Comparison of ENCODE assay signal across 8 cellular contexts in genomic region chr1:27045973-27046558, GRCh38. TPM values are rescaled to one million over a fixed set of nuclear protein-coding genes. Genes with fewer than 3 reads are reported as not detected.
DNase-seq lines count a peak whose midpoint lies in the region; ATAC-seq and TF ChIP-seq lines count a peak whose summit lies in the region.

No MANE protein-coding gene starts in this region.

- H3K27me3 Mint-ChIP-seq in activated naive CD8-positive, alpha-beta T cell treated with anti-CD3 and anti-CD28 coated beads, Interleukin-2, amount 50 U/mL, for 24 hours, result no peaks in the 10 kb centered on the region

- WGBS in right cardiac atrium, result 25% methylated on average over 17 of the region's 17 CpGs

- no peak for TF ChIP-seq POLR2A in gastrocnemius medialis (IDR thresholded peaks at IDR 0.05)

- TF ChIP-seq EP300 in Ishikawa (IDR thresholded peaks at IDR 0.05; ENCODE audit: borderline replicate concordance), result no peak

- H3K9me3 ChIP-seq in right cardiac atrium (ENCODE audit: control insufficient read depth, low read length) (no peaks in the 10 kb centered on the region), gastrocnemius medialis (no peaks in the 10 kb centered on the region)

- peak overlapping the region; percentile 17 for H3K4me3 Mint-ChIP-seq in activated naive CD8-positive, alpha-beta T cell treated with anti-CD3 and anti-CD28 coated beads, Interleukin-2, amount 50 U/mL, for 24 hours

- peaks cover 16% of the 10 kb centered on the region for H3K4me1 Mint-ChIP-seq in activated naive CD8-positive, alpha-beta T cell treated with anti-CD3 and anti-CD28 coated beads, Interleukin-2, amount 50 U/mL, for 24 hours

- peak; percentile 19 for DNase-seq in DMS153 (lab: John Stamatoyannopoulos, UW)
- peak; percentile 17 to 60 (median 47) for DNase-seq in T-helper 1 cell
- DNase-seq in activated naive CD8-positive, alpha-beta T cell treated with anti-CD3 and anti-CD28 coated beads, Interleukin-2, amount 50 U/mL, for 24 hours, result peak; percentile 76
- DNase-seq in right cardiac atrium, result peak; percentile 67 to 87 (median 86)
- peak in 1 of 2 donors; percentile 18 for DNase-seq in gastrocnemius medialis
- DNase-seq in NCI-H2029 treated with DMSO at 0.1 percent for 48 hours (lab: John Stamatoyannopoulos, UW), result no peak

- H3K27me3 ChIP-seq in right cardiac atrium (ENCODE audit: control insufficient read depth, insufficient read depth), result no peaks in the 10 kb centered on the region
- no peaks in the 10 kb centered on the region for H3K27me3 ChIP-seq in gastrocnemius medialis

- no peaks in the 10 kb centered on the region for H3K36me3 ChIP-seq in gastrocnemius medialis

- in situ Hi-C loops in gastrocnemius medialis (cut with MboI; ENCODE audit: low sequenced_read_pairs in 4 of 4), result loop anchor here (5.0 to 10.0 kb wide), 2 partner anchors 49 to 51 kb away; no protein-coding TSS in a partner anchor

- H3K27ac ChIP-seq in right cardiac atrium (ENCODE audit: low read length) (no peak overlapping the region), gastrocnemius medialis (no peak overlapping the region)

- ATAC-seq in activated naive CD8-positive, alpha-beta T cell treated with anti-CD3 and anti-CD28 coated beads, Interleukin-2, amount 50 U/mL, for 24 hours, result no peak
- ATAC-seq in right cardiac atrium, result peak; percentile 42 to 68
- ATAC-seq in gastrocnemius medialis, result peak; percentile 33 to 43
- no peak for ATAC-seq in GM21619 (IDR thresholded peaks at IDR 0.05; ENCODE audit: unreplicated experiment)

- H3K27ac Mint-ChIP-seq in activated naive CD8-positive, alpha-beta T cell treated with anti-CD3 and anti-CD28 coated beads, Interleukin-2, amount 50 U/mL, for 24 hours, result no peak overlapping the region

- H3K4me1 ChIP-seq in right cardiac atrium (ENCODE audit: control insufficient read depth, insufficient read depth, low read length) (no peaks in the 10 kb centered on the region), gastrocnemius medialis (peaks cover 3% of the 10 kb centered on the region in 2 donors)

- H3K4me3 ChIP-seq in right cardiac atrium (ENCODE audit: low read length), result no peak overlapping the region
- H3K4me3 ChIP-seq in gastrocnemius medialis, result no peak overlapping the region

- H3K36me3 Mint-ChIP-seq in activated naive CD8-positive, alpha-beta T cell treated with anti-CD3 and anti-CD28 coated beads, Interleukin-2, amount 50 U/mL, for 24 hours (ENCODE audit: low read depth), result no peaks in the 10 kb centered on the region

- TF ChIP-seq RAD21 in Ishikawa (IDR thresholded peaks at IDR 0.05; ENCODE audit: low read depth), result peak; percentile 61

- peak; percentile 54 to 91 (median 76) for TF ChIP-seq CTCF in gastrocnemius medialis (IDR thresholded peaks at IDR 0.05 in 4 of 5, conservative IDR thresholded peaks at IDR 0.05 in 1 of 5)

- intact Hi-C loops in right cardiac atrium (cut with DNase I), result loop anchor here in 3 of 4 donors (2.0 to 10.0 kb wide), 5 partner anchors 49 to 239 kb away; no protein-coding TSS in a partner anchor
- intact Hi-C loops in gastrocnemius medialis (cut with DNase I; ENCODE audit: low total_unique reads), result loop anchor here (1.0 to 2.0 kb wide), 2 partner anchors 49 to 51 kb away; no protein-coding TSS in a partner anchor

- H3K9me3 Mint-ChIP-seq in activated naive CD8-positive, alpha-beta T cell treated with anti-CD3 and anti-CD28 coated beads, Interleukin-2, amount 50 U/mL, for 24 hours, result no peaks in the 10 kb centered on the region

TF ChIP-seq in Ishikawa, 13 proteins besides CTCF, POLR2A, EP300 and RAD21:
- no peak for TF ChIP-seq NFIC (IDR thresholded peaks at IDR 0.05)
- TF ChIP-seq USF1 (IDR thresholded peaks at IDR 0.05), result peak; percentile 65
- TF ChIP-seq MAX (IDR thresholded peaks at IDR 0.05), result peak; percentile 91
- 0 out of 2 replicates have a peak, but pooled peaks have one; percentile 26 for TF ChIP-seq TEAD4 (IDR thresholded peaks at IDR 0.05)

RNA-seq across cellular contexts. Expression of gene TENT5B, which starts 33.4 kb away (rescaled TPM):
- 10 to 100 TPM; 27.5 to 32.4 (median 30.7) TPM for total RNA-seq in right cardiac atrium
- polyA plus RNA-seq in right cardiac atrium, result 28.6 TPM
- 1 to 10 TPM in 3 of 4 donors, under 1 TPM in 1; 0.53 to 3.3 (median 1.5) TPM for total RNA-seq in gastrocnemius medialis

RNA-seq across cellular contexts. Expression of gene TRNP1, which starts 52.6 kb away (rescaled TPM):
- total RNA-seq in right cardiac atrium, result 10 to 100 TPM; 45.9 to 52.4 (median 49.1) TPM
- polyA plus RNA-seq in right cardiac atrium, result 64.6 TPM
- total RNA-seq in gastrocnemius medialis, result 1 to 10 TPM; 1.2 to 5.1 (median 2.0) TPM

Comparison
In these comparisons a context has a peak if more than half of its experiments do, and no peak if none do; other contexts are left out.
1. ATAC-seq: peak in right cardiac atrium (2 of 2) and gastrocnemius medialis (2 of 2); none in activated naive CD8-positive, alpha-beta T cell treated with anti-CD3 and anti-CD28 coated beads, Interleukin-2, amount 50 U/mL, for 24 hours (single experiment) and GM21619 (single experiment).
2. RNA of gene TENT5B, which starts 33.4 kb away (total RNA-seq): 27.5 to 32.4 TPM in right cardiac atrium; 0.53 to 3.3 TPM in gastrocnemius medialis; every median in the first group is over 4 times any median in the second.
3. RNA of gene TRNP1, which starts 52.6 kb away (total RNA-seq): 45.9 to 52.4 TPM in right cardiac atrium; 1.2 to 5.1 TPM in gastrocnemius medialis; every median in the first group is over 4 times any median in the second.